1 cellular context compared by ENCODE assay signal in genomic region chrX:103101280-103102042, GRCh38.
TF ChIP-seq lines count a peak whose summit lies in the region.

No MANE protein-coding gene starts in this region.

TF ChIP-seq in K562, 482 proteins besides CTCF, POLR2A, EP300 and RAD21 (continued from another document and continues in another):
- TF ChIP-seq MBD1 (CRISPR knock-in tag; IDR thresholded peaks at IDR 0.05), result no peak
- no peak for TF ChIP-seq XRCC4 (IDR thresholded peaks at IDR 0.05; ENCODE audit: extremely low read depth, insufficient read depth, insufficient read length)
- TF ChIP-seq ZBTB11 (CRISPR knock-in tag; IDR thresholded peaks at IDR 0.05), result peak in 1 of 3 experiments; percentile 70; a peak in 2 of 6 replicates
- no peak for TF ChIP-seq SRSF1 (IDR thresholded peaks at IDR 0.05; ENCODE audit: low read depth, low read length)
- no peak for TF ChIP-seq DEAF1 (CRISPR knock-in tag; IDR thresholded peaks at IDR 0.05)
- no peak for TF ChIP-seq ZNF124 (CRISPR knock-in tag; IDR thresholded peaks at IDR 0.05)
- 0 out of 2 replicates have a peak, but pooled peaks have one; percentile 38 for TF ChIP-seq MEF2A (IDR thresholded peaks at IDR 0.05; ENCODE audit: control insufficient read depth, low read depth, low read length)
- no peak for TF ChIP-seq HNRNPH1 (optimal IDR thresholded peaks at IDR 0.05; ENCODE audit: low read depth, low read length)
- TF ChIP-seq ZNF134 (CRISPR knock-in tag; conservative IDR thresholded peaks at IDR 0.05), result no peak; the same call in 1 of the 2 replicates
- peak; percentile 100 for TF ChIP-seq SOX6 (IDR thresholded peaks at IDR 0.05)
- TF ChIP-seq ZBTB33 (CRISPR knock-in tag; IDR thresholded peaks at IDR 0.05), result no peak
- TF ChIP-seq HDAC2 (IDR thresholded peaks at IDR 0.05), result peak; percentile 97
- TF ChIP-seq ZNF830 (CRISPR knock-in tag; IDR thresholded peaks at IDR 0.05), result no peak
- peak in 1 of 2 experiments; percentile 50; a peak in 1 of 4 replicates for TF ChIP-seq MCM7 (IDR thresholded peaks at IDR 0.05)
- peak; percentile 97 for TF ChIP-seq MEF2D (tag; conservative IDR thresholded peaks at IDR 0.05; ENCODE audit: low read depth)
- no peak for TF ChIP-seq ZNF217 (CRISPR knock-in tag; IDR thresholded peaks at IDR 0.05)
- TF ChIP-seq CBX3 (IDR thresholded peaks at IDR 0.05; ENCODE audit: borderline replicate concordance in 1 of 2, low read length in 2 of 2), result no peak
- no peak for TF ChIP-seq SMC3 (conservative IDR thresholded peaks at IDR 0.05; ENCODE audit: insufficient read depth, low read depth, low read length)
- TF ChIP-seq FOXJ3 (CRISPR knock-in tag; IDR thresholded peaks at IDR 0.05), result no peak
- TF ChIP-seq HMGXB4 (CRISPR knock-in tag; IDR thresholded peaks at IDR 0.05), result no peak
- no peak for TF ChIP-seq ZNF384 (IDR thresholded peaks at IDR 0.05; ENCODE audit: low read depth, low read length)
- no peak for TF ChIP-seq HNRNPUL1 (IDR thresholded peaks at IDR 0.05; ENCODE audit: low read length)
- no peak for TF ChIP-seq CBX8 (IDR thresholded peaks at IDR 0.05; ENCODE audit: borderline replicate concordance, extremely low read depth, low read depth, low read length, poor library complexity, severe bottlenecking)
- no peak for TF ChIP-seq PTTG1 (tag; IDR thresholded peaks at IDR 0.05; ENCODE audit: low read depth)
- TF ChIP-seq MAFF (IDR thresholded peaks at IDR 0.05; ENCODE audit: low read length), result no peak
- TF ChIP-seq CREB1 (IDR thresholded peaks at IDR 0.05), result no peak; the same call in 1 of the 2 replicates
- TF ChIP-seq CREB1 (CRISPR knock-in tag; IDR thresholded peaks at IDR 0.05), result no peak
- TF ChIP-seq ZKSCAN8 (CRISPR knock-in tag; IDR thresholded peaks at IDR 0.05), result peak; percentile 57; the same call in 1 of the 2 replicates
- no peak for TF ChIP-seq E2F6 (IDR thresholded peaks at IDR 0.05; ENCODE audit: borderline replicate concordance in 1 of 2, extremely low read depth in 1 of 2, insufficient read depth in 1 of 2, insufficient read length in 1 of 2, low read depth in 1 of 2, low read length in 1 of 2, poor library complexity in 1 of 2, severe bottlenecking in 1 of 2)
- no peak for TF ChIP-seq SNAPC5 (CRISPR knock-in tag; IDR thresholded peaks at IDR 0.05)
- TF ChIP-seq ELK3 (CRISPR knock-in tag; IDR thresholded peaks at IDR 0.05), result no peak
- no peak for TF ChIP-seq CSDE1 (IDR thresholded peaks at IDR 0.05)
- TF ChIP-seq PHB2 (IDR thresholded peaks at IDR 0.05; ENCODE audit: low read depth), result peak; percentile 94
- no peak for TF ChIP-seq IFI16 (CRISPR knock-in tag; IDR thresholded peaks at IDR 0.05)
- TF ChIP-seq ZBTB40 (IDR thresholded peaks at IDR 0.05), result no peak
- TF ChIP-seq ZBTB40 (CRISPR knock-in tag; IDR thresholded peaks at IDR 0.05), result no peak
- TF ChIP-seq ZNF644 (tag; IDR thresholded peaks at IDR 0.05; ENCODE audit: low read depth), result peak; percentile 89
- TF ChIP-seq ZNF445 (CRISPR knock-in tag; IDR thresholded peaks at IDR 0.05; ENCODE audit: low read depth), result no peak
